In the genomic region with DNA sequence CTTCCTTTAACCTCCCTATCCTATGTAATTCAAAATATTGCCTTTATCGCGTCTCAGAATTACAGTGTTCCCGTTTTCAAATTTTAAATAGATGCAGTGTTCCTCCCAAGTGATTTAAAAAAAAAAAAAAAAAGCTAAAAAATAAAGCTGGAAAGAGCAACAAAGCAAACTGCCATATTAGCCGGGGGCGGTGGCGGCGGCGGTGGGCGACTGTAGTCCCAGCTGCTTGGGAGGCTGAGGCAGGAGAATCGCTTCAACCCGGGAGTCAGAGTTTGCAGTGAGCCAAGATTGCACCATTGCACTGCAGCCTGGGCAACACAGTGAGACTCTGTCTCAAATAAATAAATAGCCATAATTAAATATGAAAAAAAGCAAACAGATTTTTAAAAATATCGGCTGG, we compare ENCODE assay signal across 31 cellular contexts. TPM values are rescaled to one million over a fixed set of nuclear protein-coding genes. Genes with fewer than 3 reads are reported as not detected.
DNase-seq lines count a peak whose midpoint lies in the region; ATAC-seq and TF ChIP-seq lines count a peak whose summit lies in the region.
"Had no signal": no experiment of that assay in that cellular context is flagged by ENCODE, and none has a peak within 500 bp of the region (broad histone marks: within the 10 kb centered on the region; RNA-seq: fewer than 3 reads in every experiment).

No MANE protein-coding gene starts in this region.

- ATAC-seq in T-helper 17 cell: no peak
- ATAC-seq in left lobe of liver: no peak
- no peak for ATAC-seq in HG02610 (IDR thresholded peaks at IDR 0.05; ENCODE audit: unreplicated experiment)
- no peak for ATAC-seq in activated CD8-positive, alpha-beta T cell treated with anti-CD3 and anti-CD28 coated beads, Interleukin-2, amount 10 ng/mL, durations not matched to agents 7 days and 5 days
- ATAC-seq: A549; CD8-positive, alpha-beta T cell had no signal

- H3K9me3 ChIP-seq in T-helper 17 cell (ENCODE audit: control insufficient read depth, low read length, poor library complexity, severe bottlenecking): no peaks in the 10 kb centered on the region
- H3K9me3 ChIP-seq: A549; BE2C; BLaER1; BLaER1 treated with 17β-estradiol and CSF1 and Interleukin-3, amounts not matched to agents 10 nM and 100 nM; Caco-2 had no signal

- H3K4me3 Mint-ChIP-seq in T-helper 17 cell: no peak overlapping the region
- H3K4me3 Mint-ChIP-seq in activated CD8-positive, alpha-beta T cell treated with anti-CD3 and anti-CD28 coated beads, Interleukin-2, amount 10 ng/mL, durations not matched to agents 7 days and 5 days: no peak overlapping the region
- H3K4me3 Mint-ChIP-seq: B cell; CD14-positive monocyte; CD4-positive, alpha-beta memory T cell; CD4-positive, alpha-beta T cell; CD4-positive, CD25-positive, alpha-beta regulatory T cell; CD8-positive, alpha-beta memory T cell; CD8-positive, alpha-beta T cell had no signal

- peaks cover 3% of the 10 kb centered on the region for H3K4me1 Mint-ChIP-seq in T-helper 17 cell
- H3K4me1 Mint-ChIP-seq in activated CD8-positive, alpha-beta T cell treated with anti-CD3 and anti-CD28 coated beads, Interleukin-2, amount 10 ng/mL, durations not matched to agents 7 days and 5 days (ENCODE audit: low read depth): peaks cover 14% of the 10 kb centered on the region
- H3K4me1 Mint-ChIP-seq: B cell had no signal

- DNase-seq in Ammon's horn (ENCODE audit: low spot score): peak; percentile 25
- DNase-seq in T-helper 17 cell: no peak
- DNase-seq in left lobe of liver (ENCODE audit: low spot score): peak; percentile 7
- DNase-seq in GM13977 (ENCODE audit: low spot score): no peak
- DNase-seq in activated CD8-positive, alpha-beta T cell treated with anti-CD3 and anti-CD28 coated beads, Interleukin-2, amount 10 ng/mL, durations not matched to agents 7 days and 5 days: no peak
- DNase-seq: 8988T; ACHN; AML-193; BE2C; C1 segment of cervical spinal cord; Caco-2; Calu3; CD4-positive, alpha-beta memory T cell; CD4-positive, alpha-beta T cell; CD4-positive, CD25-positive, alpha-beta regulatory T cell; CD8-positive, alpha-beta memory T cell; CD8-positive, alpha-beta T cell; COR-L47; DMS 273 treated with DMSO at 0.1 percent for 48 hours; DMS153; DMS53; DMS79; DMS79 treated with DMSO at 0.1 percent for 48 hours; DND-41; EL had no signal

- CTCF ChIA-PET in activated CD8-positive, alpha-beta T cell treated with anti-CD3 and anti-CD28 coated beads, Interleukin-2, amount 10 ng/mL, durations not matched to agents 7 days and 5 days (lab: Charles Lee): no interaction called here

- H3K9me3 Mint-ChIP-seq in activated CD8-positive, alpha-beta T cell treated with anti-CD3 and anti-CD28 coated beads, Interleukin-2, amount 10 ng/mL, durations not matched to agents 7 days and 5 days (ENCODE audit: insufficient read depth): no peaks in the 10 kb centered on the region
- H3K9me3 Mint-ChIP-seq: CD4-positive, alpha-beta memory T cell; CD4-positive, alpha-beta T cell; CD4-positive, CD25-positive, alpha-beta regulatory T cell; CD8-positive, alpha-beta memory T cell; CD8-positive, alpha-beta T cell had no signal

- TF ChIP-seq CTCF in GM13977 (IDR thresholded peaks at IDR 0.05; ENCODE audit: extremely low read depth, insufficient read depth, missing control alignments): no peak

- POLR2A ChIA-PET in activated CD8-positive, alpha-beta T cell treated with anti-CD3 and anti-CD28 coated beads, Interleukin-2, amount 10 ng/mL, durations not matched to agents 7 days and 5 days (lab: Charles Lee): interaction anchor here (0.5 kb wide), 1 partner anchor 36 kb away, joined by 3 read pairs; no protein-coding TSS in a partner anchor

- in situ Hi-C loops in GM13977 (cut with MboI; ENCODE audit: low pct_unique_long_range_greater_than_20kb, low sequenced_read_pairs, unreplicated experiment): no loop called here

- H3K27me3 Mint-ChIP-seq in T-helper 17 cell: no peaks in the 10 kb centered on the region
- no peaks in the 10 kb centered on the region for H3K27me3 Mint-ChIP-seq in activated CD8-positive, alpha-beta T cell treated with anti-CD3 and anti-CD28 coated beads, Interleukin-2, amount 10 ng/mL, durations not matched to agents 7 days and 5 days (ENCODE audit: low read depth)
- H3K27me3 Mint-ChIP-seq: B cell; CD4-positive, alpha-beta memory T cell; CD4-positive, alpha-beta T cell; CD4-positive, CD25-positive, alpha-beta regulatory T cell; CD8-positive, alpha-beta memory T cell had no signal

- peaks cover 6% of the 10 kb centered on the region for H3K36me3 Mint-ChIP-seq in T-helper 17 cell (ENCODE audit: low read depth)
- H3K36me3 Mint-ChIP-seq in activated CD8-positive, alpha-beta T cell treated with anti-CD3 and anti-CD28 coated beads, Interleukin-2, amount 10 ng/mL, durations not matched to agents 7 days and 5 days (ENCODE audit: low read depth): peaks cover 61% of the 10 kb centered on the region

- H3K27ac Mint-ChIP-seq in T-helper 17 cell: peak overlapping the region; percentile 83
- H3K27ac Mint-ChIP-seq in activated CD8-positive, alpha-beta T cell treated with anti-CD3 and anti-CD28 coated beads, Interleukin-2, amount 10 ng/mL, durations not matched to agents 7 days and 5 days: no peak overlapping the region
- H3K27ac Mint-ChIP-seq: B cell; CD14-positive monocyte; CD4-positive, CD25-positive, alpha-beta regulatory T cell; CD8-positive, alpha-beta T cell had no signal

RNA-seq across cellular contexts. Expression of a gene that starts 5.5 kb away (rescaled TPM):
- total RNA-seq in T-helper 17 cell (1 to 10 TPM; 5.8 to 8.2 TPM), left lobe of liver (2.7 TPM)
- total RNA-seq in activated CD8-positive, alpha-beta T cell treated with anti-CD3 and anti-CD28 coated beads, Interleukin-2, amount 10 ng/mL, durations not matched to agents 7 days and 5 days: 1 to 10 TPM; 5.6 to 7.8 TPM

RNA-seq across cellular contexts. Expression of a gene that starts 46.5 kb away (rescaled TPM):
- total RNA-seq in T-helper 17 cell (100 to 1,000 TPM; 252 to 261 TPM), left lobe of liver (23.2 TPM)
- total RNA-seq in activated CD8-positive, alpha-beta T cell treated with anti-CD3 and anti-CD28 coated beads, Interleukin-2, amount 10 ng/mL, durations not matched to agents 7 days and 5 days: 100 to 1,000 TPM; 129 to 136 TPM

Comparison
In these comparisons a context has a peak if more than half of its experiments do, and no peak if none do; other contexts are left out.
1. DNase-seq: peak in Ammon's horn (single experiment) and left lobe of liver (single experiment); none in T-helper 17 cell (0 of 3), GM13977 (single experiment) and activated CD8-positive, alpha-beta T cell treated with anti-CD3 and anti-CD28 coated beads, Interleukin-2, amount 10 ng/mL, durations not matched to agents 7 days and 5 days (single experiment).